Comparison of ENCODE assay signal across 1 cellular context in the genomic region with DNA sequence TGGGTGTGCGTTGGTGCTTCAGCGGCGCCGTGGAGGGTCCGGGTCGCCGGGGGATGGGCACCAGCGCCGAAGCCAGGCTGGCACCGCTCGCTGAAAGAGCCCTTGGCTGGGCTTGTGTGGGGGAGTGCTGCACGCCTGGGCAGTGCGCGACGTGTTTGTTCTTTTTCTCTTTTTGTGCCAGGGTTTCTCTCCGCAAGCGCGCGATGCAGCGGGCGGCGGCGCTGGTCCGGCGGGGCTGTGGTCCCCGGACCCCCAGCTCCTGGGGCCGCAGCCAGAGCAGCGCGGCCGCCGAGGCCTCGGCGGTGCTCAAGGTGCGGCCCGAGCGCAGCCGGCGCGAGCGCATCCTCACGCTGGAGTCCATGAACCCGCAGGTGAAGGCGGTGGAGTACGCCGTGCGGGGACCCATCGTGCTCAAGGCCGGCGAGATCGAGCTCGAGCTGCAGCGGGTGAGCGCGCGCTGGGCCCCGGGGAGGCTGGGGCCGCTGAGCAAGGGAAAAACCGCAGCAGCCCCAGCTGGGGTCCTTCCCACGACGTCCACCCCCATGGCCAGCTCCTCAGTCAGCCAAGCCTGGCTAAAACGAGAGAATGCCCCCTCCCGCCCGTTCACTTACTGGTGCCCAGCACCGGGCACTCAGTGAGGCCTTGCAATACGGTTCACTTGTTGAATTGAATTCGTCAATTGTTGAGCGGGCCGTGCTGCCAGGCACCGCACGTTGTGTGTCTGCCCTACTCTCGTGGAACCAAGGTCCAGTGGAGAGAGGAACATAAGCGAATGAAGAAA.
TF ChIP-seq lines count a peak whose summit lies in the region.

No MANE protein-coding gene starts in this region.

TF ChIP-seq in HEK293, 187 proteins besides CTCF, POLR2A, EP300 and RAD21 (continued from another document):
- TF ChIP-seq, protein P1, sequence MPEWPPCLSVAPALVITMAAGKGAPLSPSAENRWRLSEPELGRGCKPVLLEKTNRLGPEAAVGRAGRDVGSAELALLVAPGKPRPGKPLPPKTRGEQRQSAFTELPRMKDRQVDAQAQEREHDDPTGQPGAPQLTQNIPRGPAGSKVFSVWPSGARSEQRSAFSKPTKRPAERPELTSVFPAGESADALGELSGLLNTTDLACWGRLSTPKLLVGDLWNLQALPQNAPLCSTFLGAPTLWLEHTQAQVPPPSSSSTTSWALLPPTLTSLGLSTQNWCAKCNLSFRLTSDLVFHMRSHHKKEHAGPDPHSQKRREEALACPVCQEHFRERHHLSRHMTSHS (tag by site-specific recombination; IDR thresholded peaks at IDR 0.05) = no peak
- TF ChIP-seq HOXA7 (CRISPR knock-in tag; IDR thresholded peaks at IDR 0.05; ENCODE audit: borderline replicate concordance) (no peak), ZNF585B (tag by site-specific recombination; IDR thresholded peaks at IDR 0.05) (no peak), ZNF654 (tag by site-specific recombination; IDR thresholded peaks at IDR 0.05; ENCODE audit: low read depth) (no peak), ZNF292 (tag by site-specific recombination; IDR thresholded peaks at IDR 0.05; ENCODE audit: borderline replicate concordance, low read depth) (no peak), ZNF660 (tag by site-specific recombination; IDR thresholded peaks at IDR 0.05) (no peak), ZNF184 (tag by site-specific recombination; IDR thresholded peaks at IDR 0.05) (no peak), ZNF544 (tag by site-specific recombination; IDR thresholded peaks at IDR 0.05) (no peak), ZNF785 (tag by site-specific recombination; IDR thresholded peaks at IDR 0.05) (no peak), ZNF223 (tag by site-specific recombination; IDR thresholded peaks at IDR 0.05) (no peak), SP2 (tag by site-specific recombination; IDR thresholded peaks at IDR 0.05) (no peak), SCRT2 (tag by site-specific recombination; IDR thresholded peaks at IDR 0.05) (peak; percentile 98), ZBTB8A (tag by site-specific recombination; IDR thresholded peaks at IDR 0.05) (peak; percentile 4), ZNF677 (tag by site-specific recombination; IDR thresholded peaks at IDR 0.05) (no peak), ZNF670 (tag by site-specific recombination; IDR thresholded peaks at IDR 0.05; ENCODE audit: low read depth) (no peak), ZNF561 (tag by site-specific recombination; IDR thresholded peaks at IDR 0.05; ENCODE audit: borderline replicate concordance) (no peak), ZNF658 (tag by site-specific recombination; IDR thresholded peaks at IDR 0.05) (no peak), YY1 (tag by site-specific recombination; IDR thresholded peaks at IDR 0.05) (no peak)
- TF ChIP-seq, protein P2, sequence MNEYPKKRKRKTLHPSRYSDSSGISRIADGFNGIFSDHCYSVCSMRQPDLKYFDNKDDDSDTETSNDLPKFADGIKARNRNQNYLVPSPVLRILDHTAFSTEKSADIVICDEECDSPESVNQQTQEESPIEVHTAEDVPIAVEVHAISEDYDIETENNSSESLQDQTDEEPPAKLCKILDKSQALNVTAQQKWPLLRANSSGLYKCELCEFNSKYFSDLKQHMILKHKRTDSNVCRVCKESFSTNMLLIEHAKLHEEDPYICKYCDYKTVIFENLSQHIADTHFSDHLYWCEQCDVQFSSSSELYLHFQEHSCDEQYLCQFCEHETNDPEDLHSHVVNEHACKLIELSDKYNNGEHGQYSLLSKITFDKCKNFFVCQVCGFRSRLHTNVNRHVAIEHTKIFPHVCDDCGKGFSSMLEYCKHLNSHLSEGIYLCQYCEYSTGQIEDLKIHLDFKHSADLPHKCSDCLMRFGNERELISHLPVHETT (tag by site-specific recombination; IDR thresholded peaks at IDR 0.05) = no peak
- TF ChIP-seq, protein P3, sequence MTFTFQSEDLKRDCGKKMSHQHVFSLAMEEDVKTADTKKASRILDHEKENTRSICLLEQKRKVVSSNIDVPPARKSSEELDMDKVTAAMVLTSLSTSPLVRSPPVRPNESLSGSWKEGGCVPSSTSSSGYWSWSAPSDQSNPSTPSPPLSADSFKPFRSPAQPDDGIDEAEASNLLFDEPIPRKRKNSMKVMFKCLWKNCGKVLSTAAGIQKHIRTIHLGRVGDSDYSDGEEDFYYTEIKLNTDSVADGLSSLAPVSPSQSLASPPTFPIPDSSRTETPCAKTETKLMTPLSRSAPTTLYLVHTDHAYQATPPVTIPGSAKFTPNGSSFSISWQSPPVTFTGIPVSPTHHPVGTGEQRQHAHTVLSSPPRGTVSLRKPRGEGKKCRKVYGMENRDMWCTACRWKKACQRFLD (tag by site-specific recombination; IDR thresholded peaks at IDR 0.05) = no peak
- TF ChIP-seq, protein P4, sequence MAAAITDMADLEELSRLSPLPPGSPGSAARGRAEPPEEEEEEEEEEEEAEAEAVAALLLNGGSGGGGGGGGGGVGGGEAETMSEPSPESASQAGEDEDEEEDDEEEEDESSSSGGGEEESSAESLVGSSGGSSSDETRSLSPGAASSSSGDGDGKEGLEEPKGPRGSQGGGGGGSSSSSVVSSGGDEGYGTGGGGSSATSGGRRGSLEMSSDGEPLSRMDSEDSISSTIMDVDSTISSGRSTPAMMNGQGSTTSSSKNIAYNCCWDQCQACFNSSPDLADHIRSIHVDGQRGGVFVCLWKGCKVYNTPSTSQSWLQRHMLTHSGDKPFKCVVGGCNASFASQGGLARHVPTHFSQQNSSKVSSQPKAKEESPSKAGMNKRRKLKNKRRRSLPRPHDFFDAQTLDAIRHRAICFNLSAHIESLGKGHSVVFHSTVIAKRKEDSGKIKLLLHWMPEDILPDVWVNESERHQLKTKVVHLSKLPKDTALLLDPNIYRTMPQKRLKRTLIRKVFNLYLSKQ (tag by site-specific recombination; IDR thresholded peaks at IDR 0.05; ENCODE audit: borderline replicate concordance) = no peak
- TF ChIP-seq, protein P5, sequence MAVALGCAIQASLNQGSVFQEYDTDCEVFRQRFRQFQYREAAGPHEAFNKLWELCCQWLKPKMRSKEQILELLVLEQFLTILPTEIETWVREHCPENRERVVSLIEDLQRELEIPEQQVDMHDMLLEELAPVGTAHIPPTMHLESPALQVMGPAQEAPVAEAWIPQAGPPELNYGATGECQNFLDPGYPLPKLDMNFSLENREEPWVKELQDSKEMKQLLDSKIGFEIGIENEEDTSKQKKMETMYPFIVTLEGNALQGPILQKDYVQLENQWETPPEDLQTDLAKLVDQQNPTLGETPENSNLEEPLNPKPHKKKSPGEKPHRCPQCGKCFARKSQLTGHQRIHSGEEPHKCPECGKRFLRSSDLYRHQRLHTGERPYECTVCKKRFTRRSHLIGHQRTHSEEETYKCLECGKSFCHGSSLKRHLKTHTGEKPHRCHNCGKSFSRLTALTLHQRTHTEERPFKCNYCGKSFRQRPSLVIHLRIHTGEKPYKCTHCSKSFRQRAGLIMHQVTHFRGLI (tag by site-specific recombination; IDR thresholded peaks at IDR 0.05) = peak; percentile 43; the same call in 1 of the 2 replicates
- TF ChIP-seq, protein P6, sequence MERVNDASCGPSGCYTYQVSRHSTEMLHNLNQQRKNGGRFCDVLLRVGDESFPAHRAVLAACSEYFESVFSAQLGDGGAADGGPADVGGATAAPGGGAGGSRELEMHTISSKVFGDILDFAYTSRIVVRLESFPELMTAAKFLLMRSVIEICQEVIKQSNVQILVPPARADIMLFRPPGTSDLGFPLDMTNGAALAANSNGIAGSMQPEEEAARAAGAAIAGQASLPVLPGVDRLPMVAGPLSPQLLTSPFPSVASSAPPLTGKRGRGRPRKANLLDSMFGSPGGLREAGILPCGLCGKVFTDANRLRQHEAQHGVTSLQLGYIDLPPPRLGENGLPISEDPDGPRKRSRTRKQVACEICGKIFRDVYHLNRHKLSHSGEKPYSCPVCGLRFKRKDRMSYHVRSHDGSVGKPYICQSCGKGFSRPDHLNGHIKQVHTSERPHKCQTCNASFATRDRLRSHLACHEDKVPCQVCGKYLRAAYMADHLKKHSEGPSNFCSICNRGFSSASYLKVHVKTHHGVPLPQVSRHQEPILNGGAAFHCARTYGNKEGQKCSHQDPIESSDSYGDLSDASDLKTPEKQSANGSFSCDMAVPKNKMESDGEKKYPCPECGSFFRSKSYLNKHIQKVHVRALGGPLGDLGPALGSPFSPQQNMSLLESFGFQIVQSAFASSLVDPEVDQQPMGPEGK (tag by site-specific recombination; IDR thresholded peaks at IDR 0.05) = no peak
- TF ChIP-seq, protein P7, sequence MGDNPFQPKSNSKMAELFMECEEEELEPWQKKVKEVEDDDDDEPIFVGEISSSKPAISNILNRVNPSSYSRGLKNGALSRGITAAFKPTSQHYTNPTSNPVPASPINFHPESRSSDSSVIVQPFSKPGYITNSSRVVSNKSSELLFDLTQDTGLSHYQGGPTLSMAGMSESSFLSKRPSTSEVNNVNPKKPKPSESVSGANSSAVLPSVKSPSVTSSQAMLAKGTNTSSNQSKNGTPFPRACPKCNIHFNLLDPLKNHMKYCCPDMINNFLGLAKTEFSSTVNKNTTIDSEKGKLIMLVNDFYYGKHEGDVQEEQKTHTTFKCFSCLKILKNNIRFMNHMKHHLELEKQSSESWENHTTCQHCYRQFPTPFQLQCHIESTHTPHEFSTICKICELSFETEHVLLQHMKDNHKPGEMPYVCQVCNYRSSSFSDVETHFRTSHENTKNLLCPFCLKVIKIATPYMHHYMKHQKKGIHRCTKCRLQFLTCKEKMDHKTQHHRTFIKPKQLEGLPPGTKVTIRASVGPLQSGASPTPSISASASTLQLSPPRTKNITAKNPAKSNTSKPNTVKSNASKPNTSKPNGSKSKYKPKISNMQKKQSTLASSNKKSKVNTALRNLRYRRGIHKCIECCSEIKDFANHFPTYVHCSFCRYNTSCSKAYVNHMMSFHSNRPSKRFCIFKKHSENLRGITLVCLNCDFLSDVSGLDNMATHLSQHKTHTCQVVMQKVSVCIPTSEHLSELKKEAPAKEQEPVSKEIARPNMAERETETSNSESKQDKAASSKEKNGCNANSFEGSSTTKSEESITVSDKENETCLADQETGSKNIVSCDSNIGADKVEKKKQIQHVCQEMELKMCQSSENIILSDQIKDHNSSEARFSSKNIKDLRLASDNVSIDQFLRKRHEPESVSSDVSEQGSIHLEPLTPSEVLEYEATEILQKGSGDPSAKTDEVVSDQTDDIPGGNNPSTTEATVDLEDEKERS (tag by site-specific recombination; IDR thresholded peaks at IDR 0.05) = no peak
- TF ChIP-seq, protein P8, sequence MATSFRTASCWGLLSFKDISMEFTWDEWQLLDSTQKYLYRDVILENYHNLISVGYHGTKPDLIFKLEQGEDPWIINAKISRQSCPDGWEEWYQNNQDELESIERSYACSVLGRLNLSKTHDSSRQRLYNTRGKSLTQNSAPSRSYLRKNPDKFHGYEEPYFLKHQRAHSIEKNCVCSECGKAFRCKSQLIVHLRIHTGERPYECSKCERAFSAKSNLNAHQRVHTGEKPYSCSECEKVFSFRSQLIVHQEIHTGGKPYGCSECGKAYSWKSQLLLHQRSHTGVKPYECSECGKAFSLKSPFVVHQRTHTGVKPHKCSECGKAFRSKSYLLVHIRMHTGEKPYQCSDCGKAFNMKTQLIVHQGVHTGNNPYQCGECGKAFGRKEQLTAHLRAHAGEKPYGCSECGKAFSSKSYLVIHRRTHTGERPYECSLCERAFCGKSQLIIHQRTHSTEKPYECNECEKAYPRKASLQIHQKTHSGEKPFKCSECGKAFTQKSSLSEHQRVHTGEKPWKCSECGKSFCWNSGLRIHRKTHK (tag by site-specific recombination; IDR thresholded peaks at IDR 0.05) = no peak
- TF ChIP-seq, protein P9, sequence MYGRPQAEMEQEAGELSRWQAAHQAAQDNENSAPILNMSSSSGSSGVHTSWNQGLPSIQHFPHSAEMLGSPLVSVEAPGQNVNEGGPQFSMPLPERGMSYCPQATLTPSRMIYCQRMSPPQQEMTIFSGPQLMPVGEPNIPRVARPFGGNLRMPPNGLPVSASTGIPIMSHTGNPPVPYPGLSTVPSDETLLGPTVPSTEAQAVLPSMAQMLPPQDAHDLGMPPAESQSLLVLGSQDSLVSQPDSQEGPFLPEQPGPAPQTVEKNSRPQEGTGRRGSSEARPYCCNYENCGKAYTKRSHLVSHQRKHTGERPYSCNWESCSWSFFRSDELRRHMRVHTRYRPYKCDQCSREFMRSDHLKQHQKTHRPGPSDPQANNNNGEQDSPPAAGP (tag by site-specific recombination; IDR thresholded peaks at IDR 0.05) = no peak
